In the genomic region with DNA sequence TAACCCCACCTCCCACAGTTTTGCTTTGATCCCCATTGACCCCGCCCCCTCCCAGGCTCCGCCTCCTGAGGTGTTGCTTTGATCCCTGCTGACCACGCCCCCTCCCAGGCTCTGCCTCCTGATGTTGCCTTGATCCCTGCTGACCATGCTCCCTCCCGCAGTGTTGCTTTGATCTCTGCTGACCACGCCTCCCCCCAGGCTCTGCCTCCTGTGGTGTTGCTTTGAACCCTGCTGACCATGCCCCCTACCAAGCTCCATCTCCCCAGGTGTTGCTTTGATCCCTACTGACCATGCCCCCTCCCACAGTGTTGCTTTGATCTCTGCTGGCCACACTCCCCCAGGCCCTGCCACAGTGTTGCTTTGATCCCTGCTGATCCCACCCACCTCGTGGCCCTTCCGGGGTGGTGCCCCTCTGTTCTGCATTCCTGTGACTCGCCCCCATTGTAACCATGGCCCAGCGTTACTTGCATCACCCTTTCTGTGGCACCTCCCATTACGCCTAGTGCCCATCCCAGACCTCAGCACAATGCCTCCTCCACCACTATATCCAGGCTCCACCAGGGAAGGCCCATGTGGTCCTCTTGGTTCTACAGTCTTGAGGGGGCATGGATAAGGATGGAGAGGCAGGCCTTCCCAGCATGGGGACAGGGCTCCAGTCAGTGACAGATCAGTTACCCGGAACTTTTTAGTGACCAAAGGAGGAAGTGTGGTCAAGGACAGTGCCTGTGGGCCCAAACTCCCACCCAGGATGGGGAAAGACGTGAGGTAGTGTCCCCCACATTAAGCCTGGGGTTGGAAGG, we compare ENCODE assay signal across 1 cellular context.
TF ChIP-seq lines count a peak whose summit lies in the region.

No MANE protein-coding gene starts in this region.

TF ChIP-seq in HepG2, 621 proteins besides CTCF, POLR2A, EP300 and RAD21 (continued from another document and continues in another):
- TF ChIP-seq, protein P1, sequence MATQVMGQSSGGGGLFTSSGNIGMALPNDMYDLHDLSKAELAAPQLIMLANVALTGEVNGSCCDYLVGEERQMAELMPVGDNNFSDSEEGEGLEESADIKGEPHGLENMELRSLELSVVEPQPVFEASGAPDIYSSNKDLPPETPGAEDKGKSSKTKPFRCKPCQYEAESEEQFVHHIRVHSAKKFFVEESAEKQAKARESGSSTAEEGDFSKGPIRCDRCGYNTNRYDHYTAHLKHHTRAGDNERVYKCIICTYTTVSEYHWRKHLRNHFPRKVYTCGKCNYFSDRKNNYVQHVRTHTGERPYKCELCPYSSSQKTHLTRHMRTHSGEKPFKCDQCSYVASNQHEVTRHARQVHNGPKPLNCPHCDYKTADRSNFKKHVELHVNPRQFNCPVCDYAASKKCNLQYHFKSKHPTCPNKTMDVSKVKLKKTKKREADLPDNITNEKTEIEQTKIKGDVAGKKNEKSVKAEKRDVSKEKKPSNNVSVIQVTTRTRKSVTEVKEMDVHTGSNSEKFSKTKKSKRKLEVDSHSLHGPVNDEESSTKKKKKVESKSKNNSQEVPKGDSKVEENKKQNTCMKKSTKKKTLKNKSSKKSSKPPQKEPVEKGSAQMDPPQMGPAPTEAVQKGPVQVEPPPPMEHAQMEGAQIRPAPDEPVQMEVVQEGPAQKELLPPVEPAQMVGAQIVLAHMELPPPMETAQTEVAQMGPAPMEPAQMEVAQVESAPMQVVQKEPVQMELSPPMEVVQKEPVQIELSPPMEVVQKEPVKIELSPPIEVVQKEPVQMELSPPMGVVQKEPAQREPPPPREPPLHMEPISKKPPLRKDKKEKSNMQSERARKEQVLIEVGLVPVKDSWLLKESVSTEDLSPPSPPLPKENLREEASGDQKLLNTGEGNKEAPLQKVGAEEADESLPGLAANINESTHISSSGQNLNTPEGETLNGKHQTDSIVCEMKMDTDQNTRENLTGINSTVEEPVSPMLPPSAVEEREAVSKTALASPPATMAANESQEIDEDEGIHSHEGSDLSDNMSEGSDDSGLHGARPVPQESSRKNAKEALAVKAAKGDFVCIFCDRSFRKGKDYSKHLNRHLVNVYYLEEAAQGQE (IDR thresholded peaks at IDR 0.05; ENCODE audit: borderline replicate concordance in 1 of 2, low read depth in 1 of 2, low read length in 2 of 2), result no peak
- TF ChIP-seq DPF2 (CRISPR knock-in tag; IDR thresholded peaks at IDR 0.05; ENCODE audit: borderline replicate concordance, low read depth) (peak; percentile 99), ZNF251 (CRISPR knock-in tag; IDR thresholded peaks at IDR 0.05) (no peak), THYN1 (CRISPR knock-in tag; IDR thresholded peaks at IDR 0.05; ENCODE audit: borderline replicate concordance, low read depth) (no peak), PHF5A (CRISPR knock-in tag; IDR thresholded peaks at IDR 0.05; ENCODE audit: low read depth, unreplicated experiment) (peak; percentile 77)
- TF ChIP-seq, protein P2, sequence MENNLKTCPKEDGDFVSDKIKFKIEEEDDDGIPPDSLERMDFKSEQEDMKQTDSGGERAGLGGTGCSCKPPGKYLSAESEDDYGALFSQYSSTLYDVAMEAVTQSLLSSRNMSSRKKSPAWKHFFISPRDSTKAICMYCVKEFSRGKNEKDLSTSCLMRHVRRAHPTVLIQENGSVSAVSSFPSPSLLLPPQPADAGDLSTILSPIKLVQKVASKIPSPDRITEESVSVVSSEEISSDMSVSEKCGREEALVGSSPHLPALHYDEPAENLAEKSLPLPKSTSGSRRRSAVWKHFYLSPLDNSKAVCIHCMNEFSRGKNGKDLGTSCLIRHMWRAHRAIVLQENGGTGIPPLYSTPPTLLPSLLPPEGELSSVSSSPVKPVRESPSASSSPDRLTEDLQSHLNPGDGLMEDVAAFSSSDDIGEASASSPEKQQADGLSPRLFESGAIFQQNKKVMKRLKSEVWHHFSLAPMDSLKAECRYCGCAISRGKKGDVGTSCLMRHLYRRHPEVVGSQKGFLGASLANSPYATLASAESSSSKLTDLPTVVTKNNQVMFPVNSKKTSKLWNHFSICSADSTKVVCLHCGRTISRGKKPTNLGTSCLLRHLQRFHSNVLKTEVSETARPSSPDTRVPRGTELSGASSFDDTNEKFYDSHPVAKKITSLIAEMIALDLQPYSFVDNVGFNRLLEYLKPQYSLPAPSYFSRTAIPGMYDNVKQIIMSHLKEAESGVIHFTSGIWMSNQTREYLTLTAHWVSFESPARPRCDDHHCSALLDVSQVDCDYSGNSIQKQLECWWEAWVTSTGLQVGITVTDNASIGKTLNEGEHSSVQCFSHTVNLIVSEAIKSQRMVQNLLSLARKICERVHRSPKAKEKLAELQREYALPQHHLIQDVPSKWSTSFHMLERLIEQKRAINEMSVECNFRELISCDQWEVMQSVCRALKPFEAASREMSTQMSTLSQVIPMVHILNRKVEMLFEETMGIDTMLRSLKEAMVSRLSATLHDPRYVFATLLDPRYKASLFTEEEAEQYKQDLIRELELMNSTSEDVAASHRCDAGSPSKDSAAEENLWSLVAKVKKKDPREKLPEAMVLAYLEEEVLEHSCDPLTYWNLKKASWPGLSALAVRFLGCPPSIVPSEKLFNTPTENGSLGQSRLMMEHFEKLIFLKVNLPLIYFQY (CRISPR knock-in tag; IDR thresholded peaks at IDR 0.05; ENCODE audit: borderline replicate concordance), result no peak
- TF ChIP-seq, protein P3, sequence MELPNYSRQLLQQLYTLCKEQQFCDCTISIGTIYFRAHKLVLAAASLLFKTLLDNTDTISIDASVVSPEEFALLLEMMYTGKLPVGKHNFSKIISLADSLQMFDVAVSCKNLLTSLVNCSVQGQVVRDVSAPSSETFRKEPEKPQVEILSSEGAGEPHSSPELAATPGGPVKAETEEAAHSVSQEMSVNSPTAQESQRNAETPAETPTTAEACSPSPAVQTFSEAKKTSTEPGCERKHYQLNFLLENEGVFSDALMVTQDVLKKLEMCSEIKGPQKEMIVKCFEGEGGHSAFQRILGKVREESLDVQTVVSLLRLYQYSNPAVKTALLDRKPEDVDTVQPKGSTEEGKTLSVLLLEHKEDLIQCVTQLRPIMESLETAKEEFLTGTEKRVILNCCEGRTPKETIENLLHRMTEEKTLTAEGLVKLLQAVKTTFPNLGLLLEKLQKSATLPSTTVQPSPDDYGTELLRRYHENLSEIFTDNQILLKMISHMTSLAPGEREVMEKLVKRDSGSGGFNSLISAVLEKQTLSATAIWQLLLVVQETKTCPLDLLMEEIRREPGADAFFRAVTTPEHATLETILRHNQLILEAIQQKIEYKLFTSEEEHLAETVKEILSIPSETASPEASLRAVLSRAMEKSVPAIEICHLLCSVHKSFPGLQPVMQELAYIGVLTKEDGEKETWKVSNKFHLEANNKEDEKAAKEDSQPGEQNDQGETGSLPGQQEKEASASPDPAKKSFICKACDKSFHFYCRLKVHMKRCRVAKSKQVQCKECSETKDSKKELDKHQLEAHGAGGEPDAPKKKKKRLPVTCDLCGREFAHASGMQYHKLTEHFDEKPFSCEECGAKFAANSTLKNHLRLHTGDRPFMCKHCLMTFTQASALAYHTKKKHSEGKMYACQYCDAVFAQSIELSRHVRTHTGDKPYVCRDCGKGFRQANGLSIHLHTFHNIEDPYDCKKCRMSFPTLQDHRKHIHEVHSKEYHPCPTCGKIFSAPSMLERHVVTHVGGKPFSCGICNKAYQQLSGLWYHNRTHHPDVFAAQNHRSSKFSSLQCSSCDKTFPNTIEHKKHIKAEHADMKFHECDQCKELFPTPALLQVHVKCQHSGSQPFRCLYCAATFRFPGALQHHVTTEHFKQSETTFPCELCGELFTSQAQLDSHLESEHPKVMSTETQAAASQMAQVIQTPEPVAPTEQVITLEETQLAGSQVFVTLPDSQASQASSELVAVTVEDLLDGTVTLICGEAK (IDR thresholded peaks at IDR 0.05), result no peak
- TF ChIP-seq, protein P3 (CRISPR knock-in tag; IDR thresholded peaks at IDR 0.05), result peak; percentile 89
- TF ChIP-seq, protein P4, sequence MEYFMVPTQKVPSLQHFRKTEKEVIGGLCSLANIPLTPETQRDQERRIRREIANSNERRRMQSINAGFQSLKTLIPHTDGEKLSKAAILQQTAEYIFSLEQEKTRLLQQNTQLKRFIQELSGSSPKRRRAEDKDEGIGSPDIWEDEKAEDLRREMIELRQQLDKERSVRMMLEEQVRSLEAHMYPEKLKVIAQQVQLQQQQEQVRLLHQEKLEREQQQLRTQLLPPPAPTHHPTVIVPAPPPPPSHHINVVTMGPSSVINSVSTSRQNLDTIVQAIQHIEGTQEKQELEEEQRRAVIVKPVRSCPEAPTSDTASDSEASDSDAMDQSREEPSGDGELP (IDR thresholded peaks at IDR 0.05; ENCODE audit: borderline replicate concordance, low read depth), result peak; percentile 97
- TF ChIP-seq, protein P5, sequence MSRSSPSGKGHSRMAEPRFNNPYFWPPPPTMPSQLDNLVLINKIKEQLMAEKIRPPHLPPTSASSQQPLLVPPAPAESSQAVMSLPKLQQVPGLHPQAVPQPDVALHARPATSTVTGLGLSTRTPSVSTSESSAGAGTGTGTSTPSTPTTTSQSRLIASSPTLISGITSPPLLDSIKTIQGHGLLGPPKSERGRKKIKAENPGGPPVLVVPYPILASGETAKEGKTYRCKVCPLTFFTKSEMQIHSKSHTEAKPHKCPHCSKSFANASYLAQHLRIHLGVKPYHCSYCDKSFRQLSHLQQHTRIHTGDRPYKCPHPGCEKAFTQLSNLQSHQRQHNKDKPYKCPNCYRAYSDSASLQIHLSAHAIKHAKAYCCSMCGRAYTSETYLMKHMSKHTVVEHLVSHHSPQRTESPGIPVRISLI (CRISPR knock-in tag; IDR thresholded peaks at IDR 0.05; ENCODE audit: borderline replicate concordance), result peak; percentile 70; the same call in 1 of the 2 replicates
- TF ChIP-seq, protein P6, sequence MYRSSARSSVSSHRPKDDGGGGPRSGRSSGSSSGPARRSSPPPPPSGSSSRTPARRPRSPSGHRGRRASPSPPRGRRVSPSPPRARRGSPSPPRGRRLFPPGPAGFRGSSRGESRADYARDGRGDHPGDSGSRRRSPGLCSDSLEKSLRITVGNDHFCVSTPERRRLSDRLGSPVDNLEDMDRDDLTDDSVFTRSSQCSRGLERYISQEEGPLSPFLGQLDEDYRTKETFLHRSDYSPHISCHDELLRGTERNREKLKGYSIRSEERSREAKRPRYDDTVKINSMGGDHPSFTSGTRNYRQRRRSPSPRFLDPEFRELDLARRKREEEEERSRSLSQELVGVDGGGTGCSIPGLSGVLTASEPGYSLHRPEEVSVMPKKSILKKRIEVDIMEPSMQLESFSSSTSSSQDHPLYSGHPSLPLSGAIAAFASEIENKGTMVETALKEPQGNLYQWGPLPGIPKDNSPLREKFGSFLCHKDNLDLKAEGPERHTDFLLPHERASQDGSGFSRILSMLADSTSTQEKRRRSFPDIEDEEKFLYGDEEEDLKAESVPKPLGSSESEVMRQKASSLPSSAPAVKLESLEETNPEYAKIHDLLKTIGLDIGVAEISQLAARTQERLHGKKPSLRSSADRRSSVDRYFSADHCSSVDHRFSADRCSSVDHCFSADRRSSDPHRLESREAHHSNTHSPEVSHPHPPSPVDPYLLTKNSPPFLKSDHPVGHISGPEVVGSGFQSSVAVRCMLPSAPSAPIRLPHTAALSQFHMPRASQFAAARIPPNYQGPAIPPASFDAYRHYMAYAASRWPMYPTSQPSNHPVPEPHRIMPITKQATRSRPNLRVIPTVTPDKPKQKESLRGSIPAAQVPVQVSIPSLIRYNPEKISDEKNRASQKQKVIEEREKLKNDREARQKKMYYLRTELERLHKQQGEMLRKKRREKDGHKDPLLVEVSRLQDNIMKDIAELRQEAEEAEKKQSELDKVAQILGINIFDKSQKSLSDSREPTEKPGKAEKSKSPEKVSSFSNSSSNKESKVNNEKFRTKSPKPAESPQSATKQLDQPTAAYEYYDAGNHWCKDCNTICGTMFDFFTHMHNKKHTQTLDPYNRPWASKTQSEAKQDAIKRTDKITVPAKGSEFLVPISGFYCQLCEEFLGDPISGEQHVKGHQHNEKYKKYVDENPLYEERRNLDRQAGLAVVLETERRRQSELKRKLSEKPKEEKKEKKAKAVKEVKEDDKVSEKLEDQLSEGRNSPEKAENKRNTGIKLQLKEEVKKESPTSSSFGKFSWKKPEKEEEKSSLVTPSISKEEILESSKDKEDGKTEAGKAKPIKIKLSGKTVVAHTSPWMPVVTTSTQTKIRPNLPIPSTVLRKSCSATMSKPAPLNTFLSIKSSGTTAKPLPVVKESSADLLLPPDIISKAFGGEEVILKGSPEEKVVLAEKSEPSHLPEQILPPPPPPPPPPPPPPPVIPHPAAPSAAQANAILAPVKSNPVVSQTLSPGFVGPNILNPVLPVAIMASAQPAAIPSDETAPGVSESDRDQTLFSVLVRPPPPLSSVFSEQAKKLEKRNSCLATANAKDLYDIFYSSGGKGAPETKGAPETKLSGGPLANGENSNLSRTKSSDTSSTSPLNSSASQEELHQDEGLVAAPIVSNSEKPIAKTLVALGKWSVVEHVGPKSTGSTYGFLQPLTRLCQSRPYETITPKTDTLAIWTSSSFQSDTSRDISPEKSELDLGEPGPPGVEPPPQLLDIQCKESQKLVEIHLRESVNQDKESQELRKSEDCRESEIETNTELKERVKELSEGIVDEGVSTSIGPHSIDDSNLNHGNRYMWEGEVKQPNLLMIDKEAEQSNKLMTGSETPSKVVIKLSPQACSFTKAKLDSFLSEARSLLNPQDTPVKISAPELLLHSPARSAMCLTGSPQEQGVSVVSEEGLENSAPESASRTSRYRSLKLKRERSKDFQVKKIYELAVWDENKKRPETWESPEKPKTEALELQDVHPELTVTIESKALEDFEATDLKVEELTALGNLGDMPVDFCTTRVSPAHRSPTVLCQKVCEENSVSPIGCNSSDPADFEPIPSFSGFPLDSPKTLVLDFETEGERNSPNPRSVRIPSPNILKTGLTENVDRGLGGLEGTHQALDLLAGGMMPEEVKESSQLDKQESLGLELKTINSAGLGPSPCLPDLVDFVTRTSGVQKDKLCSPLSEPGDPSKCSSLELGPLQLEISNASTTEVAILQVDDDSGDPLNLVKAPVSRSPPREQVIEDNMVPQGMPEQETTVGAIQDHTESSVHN (CRISPR knock-in tag; IDR thresholded peaks at IDR 0.05), result peak; percentile 97
- TF ChIP-seq, protein P7, sequence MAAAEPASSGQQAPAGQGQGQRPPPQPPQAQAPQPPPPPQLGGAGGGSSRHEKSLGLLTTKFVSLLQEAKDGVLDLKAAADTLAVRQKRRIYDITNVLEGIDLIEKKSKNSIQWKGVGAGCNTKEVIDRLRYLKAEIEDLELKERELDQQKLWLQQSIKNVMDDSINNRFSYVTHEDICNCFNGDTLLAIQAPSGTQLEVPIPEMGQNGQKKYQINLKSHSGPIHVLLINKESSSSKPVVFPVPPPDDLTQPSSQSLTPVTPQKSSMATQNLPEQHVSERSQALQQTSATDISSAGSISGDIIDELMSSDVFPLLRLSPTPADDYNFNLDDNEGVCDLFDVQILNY (CRISPR knock-in tag; conservative IDR thresholded peaks at IDR 0.05), result no peak
